In the genomic region with DNA sequence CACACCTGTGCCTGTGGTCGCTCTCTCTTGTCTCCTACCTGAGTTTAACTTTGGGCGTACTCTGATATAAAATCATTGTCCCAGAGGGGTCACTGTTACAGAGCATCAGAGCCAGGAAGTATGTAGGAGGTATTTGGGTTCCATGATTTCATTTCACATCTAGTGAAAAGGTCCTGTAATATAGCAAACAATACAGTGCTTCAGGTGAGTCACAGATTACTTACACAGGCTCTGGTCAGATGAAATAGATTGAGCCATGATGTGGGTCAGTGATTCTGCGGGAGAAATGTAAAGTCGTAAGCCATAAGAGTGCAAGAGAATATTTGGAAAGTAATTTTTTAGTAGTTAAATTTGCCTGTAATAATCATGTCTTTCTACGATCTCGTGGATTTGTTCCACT, we compare ENCODE assay signal across 26 cellular contexts.
"Had no signal": no experiment of that assay in that cellular context is flagged by ENCODE, and none has a peak within 500 bp of the region (broad histone marks: within the 10 kb centered on the region; RNA-seq: fewer than 3 reads in every experiment).

No MANE protein-coding gene starts in this region.

- H3K4me1 ChIP-seq: lower lobe of right lung, suprapubic skin, uterus had no signal

- H2AFZ ChIP-seq: neural progenitor cell had no signal

- H3K27me3 Mint-ChIP-seq: activated naive CD4-positive, alpha-beta T cell treated with anti-CD3 and anti-CD28 coated beads, Interleukin-2, amount 50 U/mL, for 24 hours; naive thymus-derived CD8-positive, alpha-beta T cell had no signal

- H3K9me3 ChIP-seq: lower lobe of right lung, suprapubic skin, uterus had no signal

- H3K9ac ChIP-seq: neural progenitor cell had no signal

- H3K4me2 ChIP-seq: neural progenitor cell had no signal

- H3K27ac ChIP-seq: lower lobe of right lung, neural progenitor cell, suprapubic skin, transverse colon, uterus had no signal

- H3K36me3 Mint-ChIP-seq: activated naive CD4-positive, alpha-beta T cell treated with anti-CD3 and anti-CD28 coated beads, Interleukin-2, amount 50 U/mL, for 24 hours; mesothelial cell of epicardium; naive thymus-derived CD8-positive, alpha-beta T cell; neural progenitor cell; stimulated activated effector memory CD8-positive, alpha-beta T cell treated with anti-CD3 and anti-CD28 coated beads, Interleukin-12 subunit alpha, Interleukin-12 subunit beta, amount 100 ng/mL, for 72 hours had no signal

- H3K27ac Mint-ChIP-seq: activated CD8-positive, alpha-beta T cell treated with anti-CD3 and anti-CD28 coated beads, Interleukin-2, amount 10 ng/mL, durations not matched to agents 7 days and 5 days; activated naive CD4-positive, alpha-beta T cell treated with anti-CD3 and anti-CD28 coated beads, Interleukin-2, amount 50 U/mL, for 24 hours; mesothelial cell of epicardium; naive thymus-derived CD8-positive, alpha-beta T cell; neural progenitor cell; stimulated activated effector memory CD8-positive, alpha-beta T cell treated with anti-CD3 and anti-CD28 coated beads, Interleukin-12 subunit alpha, Interleukin-12 subunit beta, amount 100 ng/mL, for 72 hours had no signal

- DNase-seq: activated CD4-positive, alpha-beta T cell treated with anti-CD3 and anti-CD28 coated beads for 1 hour; activated CD4-positive, alpha-beta T cell treated with anti-CD3 and anti-CD28 coated beads, Interleukin-2, amount 50 U/mL, for 1 hour; activated CD8-positive, alpha-beta T cell treated with anti-CD3 and anti-CD28 coated beads, Interleukin-2, amount 10 ng/mL, durations not matched to agents 7 days and 5 days; activated gamma-delta T cell treated with Interleukin-2 at 50 U/mL for 16 hours; aorta; cerebellar nuclear complex; cortex of kidney; erythroblast; foreskin fibroblast; kidney; lower lobe of right lung; naive thymus-derived CD8-positive, alpha-beta T cell; posterior cingulate gyrus; small intestine; stimulated activated CD4-positive, alpha-beta T cell treated with anti-CD3 and anti-CD28 coated beads, Interleukin-2, amount 100 ng/mL, for 24 hours; stomach; T-helper 9 cell; transverse colon; uterus had no signal

- ATAC-seq: activated CD8-positive, alpha-beta T cell treated with anti-CD3 and anti-CD28 coated beads, Interleukin-2, amount 10 ng/mL, durations not matched to agents 7 days and 5 days; left lobe of liver; lower lobe of right lung; naive thymus-derived CD8-positive, alpha-beta T cell; sciatic nerve; stimulated activated effector memory CD8-positive, alpha-beta T cell treated with anti-CD3 and anti-CD28 coated beads, Interleukin-12 subunit alpha, Interleukin-12 subunit beta, amount 100 ng/mL, for 72 hours had no signal

- H3K4me3 Mint-ChIP-seq: activated CD8-positive, alpha-beta T cell treated with anti-CD3 and anti-CD28 coated beads, Interleukin-2, amount 10 ng/mL, durations not matched to agents 7 days and 5 days; activated naive CD4-positive, alpha-beta T cell treated with anti-CD3 and anti-CD28 coated beads, Interleukin-2, amount 50 U/mL, for 24 hours; mesothelial cell of epicardium; naive thymus-derived CD8-positive, alpha-beta T cell; neural progenitor cell; stimulated activated effector memory CD8-positive, alpha-beta T cell treated with anti-CD3 and anti-CD28 coated beads, Interleukin-12 subunit alpha, Interleukin-12 subunit beta, amount 100 ng/mL, for 72 hours had no signal

- H3K4me1 Mint-ChIP-seq: activated naive CD4-positive, alpha-beta T cell treated with anti-CD3 and anti-CD28 coated beads, Interleukin-2, amount 50 U/mL, for 24 hours; mesothelial cell of epicardium; naive thymus-derived CD8-positive, alpha-beta T cell; stimulated activated effector memory CD8-positive, alpha-beta T cell treated with anti-CD3 and anti-CD28 coated beads, Interleukin-12 subunit alpha, Interleukin-12 subunit beta, amount 100 ng/mL, for 72 hours had no signal

- H3K36me3 ChIP-seq: lower lobe of right lung, neural progenitor cell, stomach, suprapubic skin, transverse colon, uterus had no signal

- H3K9me3 Mint-ChIP-seq: activated naive CD4-positive, alpha-beta T cell treated with anti-CD3 and anti-CD28 coated beads, Interleukin-2, amount 50 U/mL, for 24 hours; neural progenitor cell had no signal

- H3K4me3 ChIP-seq: lower lobe of right lung, neural progenitor cell, stomach, suprapubic skin, transverse colon, uterus had no signal

- H3K27me3 ChIP-seq: neural progenitor cell, stomach, suprapubic skin, transverse colon, uterus had no signal
